In the genomic region with DNA sequence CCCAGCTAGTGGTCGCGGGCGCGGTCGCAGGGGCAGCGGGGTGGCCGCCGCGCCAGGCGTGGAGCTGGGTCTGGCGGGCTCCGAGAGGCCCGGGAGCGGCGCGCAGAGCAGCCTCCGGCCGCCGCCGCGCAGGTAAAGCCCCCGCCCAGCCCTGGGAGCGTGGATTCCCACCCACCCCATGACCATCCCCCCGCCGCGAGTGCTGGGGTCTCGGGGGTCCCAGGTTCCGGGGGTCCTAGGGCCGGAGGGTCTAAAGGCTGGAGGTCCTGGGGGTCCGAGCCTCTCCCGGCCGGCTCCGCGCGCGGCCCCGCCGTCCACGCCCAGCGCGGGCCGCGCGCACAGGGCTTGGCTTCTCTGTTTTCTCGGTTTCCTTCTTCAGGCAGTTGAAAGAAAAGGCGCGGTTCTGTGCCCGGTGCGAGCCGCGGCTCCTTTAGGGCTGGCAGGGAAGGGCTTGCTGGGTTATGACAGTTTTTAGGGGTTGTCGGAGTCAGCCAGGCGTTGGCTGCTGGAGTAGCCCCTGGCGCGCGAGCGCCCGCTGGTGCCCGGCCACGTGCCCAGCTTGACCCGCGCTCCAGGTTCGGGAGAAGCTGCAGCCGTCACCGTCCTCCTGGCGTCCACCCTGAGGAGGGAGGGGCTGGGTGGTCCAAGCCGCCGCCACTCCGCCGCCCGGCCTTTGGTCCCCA, we compare ENCODE assay signal across 8 cellular contexts. TPM values are rescaled to one million over a fixed set of nuclear protein-coding genes. Genes with fewer than 3 reads are reported as not detected.
DNase-seq lines count a peak whose midpoint lies in the region; ATAC-seq lines count a peak whose summit lies in the region.

No MANE protein-coding gene starts in this region.

- peak overlapping the region; percentile 58 to 69 for H3K9ac ChIP-seq in stomach smooth muscle (ENCODE audit: low read length in 2 of 2)

- ATAC-seq in GM19023 (IDR thresholded peaks at IDR 0.05; ENCODE audit: unreplicated experiment): no peak

- H3K27ac ChIP-seq in ectodermal cell (ENCODE audit: insufficient read depth, low read depth, low read length, poor library complexity, severe bottlenecking) (no peak overlapping the region), mesodermal cell (ENCODE audit: low read depth, low read length, severe bottlenecking) (no peak overlapping the region), stomach smooth muscle (ENCODE audit: low read length) (peak overlapping the region; percentile 58)

- H3K4me1 ChIP-seq in ectodermal cell (ENCODE audit: control insufficient read depth, insufficient read depth, low read length): no peaks in the 10 kb centered on the region
- H3K4me1 ChIP-seq in mesodermal cell (ENCODE audit: control insufficient read depth, insufficient read depth, low read length, poor library complexity, severe bottlenecking): no peaks in the 10 kb centered on the region
- H3K4me1 ChIP-seq in stomach smooth muscle (ENCODE audit: control insufficient read depth, insufficient read depth, low read length): peaks cover 30% of the 10 kb centered on the region

- H3K27me3 ChIP-seq in ectodermal cell (ENCODE audit: control insufficient read depth, insufficient read depth, low read length, poor library complexity, severe bottlenecking) (peaks cover 14% of the 10 kb centered on the region), stomach smooth muscle (ENCODE audit: control insufficient read depth in 1 of 2, insufficient read depth in 2 of 2, low read length in 2 of 2) (no peaks in the 10 kb centered on the region)

- 2 to 3% methylated on average over 71 of the region's 71 CpGs for WGBS in ectodermal cell, 2 experiments
- WGBS in mesodermal cell (ENCODE audit: insufficient coverage in 2 of 2), 2 experiments: 2% methylated on average over 38 to 55 of the region's 71 CpGs

- H3K9me3 ChIP-seq in ectodermal cell (ENCODE audit: control insufficient read depth, low read length): peaks cover 3% of the 10 kb centered on the region
- H3K9me3 ChIP-seq in mesodermal cell (ENCODE audit: control insufficient read depth, low read length): peaks cover 10% of the 10 kb centered on the region
- peaks cover 3% of the 10 kb centered on the region in 2 donors for H3K9me3 ChIP-seq in stomach smooth muscle (ENCODE audit: control insufficient read depth in 2 of 2, low read length in 2 of 2)

- DNase-seq in EH (ENCODE audit: low read depth): peak; percentile 1
- DNase-seq in HK-2 (ENCODE audit: unreplicated experiment): peak; percentile 45
- DNase-seq in SW480 (ENCODE audit: low spot score): peak; percentile 79
- no peak for DNase-seq in NCI-H1694 treated with DMSO at 0.1 percent for 48 hours (lab: John Stamatoyannopoulos, UW)

- H3K36me3 ChIP-seq in ectodermal cell (ENCODE audit: control insufficient read depth, insufficient read depth, low read length) (no peaks in the 10 kb centered on the region), mesodermal cell (ENCODE audit: control insufficient read depth, insufficient read depth, low read length) (peaks cover 8% of the 10 kb centered on the region), stomach smooth muscle (ENCODE audit: control insufficient read depth in 2 of 2, insufficient read depth in 2 of 2, low read length in 2 of 2) (peaks cover 0 to 8% of the 10 kb centered on the region in 2 donors)

- H3K4me3 ChIP-seq in ectodermal cell (ENCODE audit: insufficient read depth, low read depth, low read length) (peak overlapping the region; percentile 59), mesodermal cell (ENCODE audit: extremely low read depth, insufficient read depth, low read length, poor library complexity, severe bottlenecking) (peak overlapping the region; percentile 64), stomach smooth muscle (ENCODE audit: low read length in 2 of 2) (peak overlapping the region; percentile 74 to 76)

RNA-seq across cellular contexts. Expression of gene LRRC3, which starts 0.4 kb away (rescaled TPM):
- polyA plus RNA-seq in ectodermal cell (2013, experiment 1 of 4): 5.1 TPM
- polyA plus RNA-seq in ectodermal cell (2013, experiment 2 of 4): 5.1 TPM
- polyA plus RNA-seq in ectodermal cell (2013, experiment 3 of 4): 4.0 TPM
- 4.7 TPM for polyA plus RNA-seq in ectodermal cell (2013, experiment 4 of 4)
- 3.8 TPM for polyA plus RNA-seq in mesodermal cell (2013, experiment 1 of 2)
- polyA plus RNA-seq in mesodermal cell (2013, experiment 2 of 2): 3.5 TPM
